ENCODE assay signal across 8 cellular contexts in the genomic region with DNA sequence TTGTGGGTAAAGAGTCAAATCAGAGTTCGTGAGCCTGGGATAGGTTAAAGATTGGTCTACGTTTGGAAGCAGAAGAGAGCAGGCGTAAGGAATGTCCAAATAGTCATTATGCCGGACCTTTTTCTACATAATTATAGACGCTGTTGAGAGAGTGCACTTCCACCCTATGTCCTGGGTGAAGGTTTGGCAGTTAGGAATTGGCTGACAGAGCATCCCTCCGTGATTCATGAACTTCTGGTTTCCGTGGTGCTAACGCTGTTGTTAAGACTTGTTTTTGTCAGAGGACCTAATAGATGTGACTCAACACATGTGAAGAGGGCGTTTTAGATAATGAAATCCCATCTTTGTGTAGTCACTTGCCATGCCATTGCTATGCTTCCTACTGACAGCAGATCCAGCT. TPM values are rescaled to one million over a fixed set of nuclear protein-coding genes. Genes with fewer than 3 reads are reported as not detected.
A peak's percentile ranks its signal among the peaks of the same experiment; 100 is the strongest.
DNase-seq lines count a peak whose midpoint lies in the region; ATAC-seq, FAIRE-seq and TF ChIP-seq lines count a peak whose summit lies in the region.

No MANE protein-coding gene starts in this region.

- peak overlapping the region; percentile 96 for H3K9ac ChIP-seq in adipocyte (ENCODE audit: low read length)

- peak; percentile 64 for ATAC-seq in stimulated activated naive CD8-positive, alpha-beta T cell treated with anti-CD3 and anti-CD28 coated beads, Interleukin-15, Interleukin-2, amounts not matched to agents 100 U/mL and 50 U/mL, for 24 hours
- no peak for ATAC-seq in HG03442 (IDR thresholded peaks at IDR 0.05; ENCODE audit: unreplicated experiment)

- DNase-seq in COLO829 (ENCODE audit: low spot score) (peak; percentile 8), M059J (ENCODE audit: low read depth) (peak; percentile 78), adipocyte (ENCODE audit: low read depth) (peak; percentile 32), kidney epithelial cell (ENCODE audit: low read depth) (peak; percentile 14), D721Med (ENCODE audit: insufficient read length, low spot score) (no peak), NCI-H345 (lab: John Stamatoyannopoulos, UW) (no peak)
- DNase-seq in stimulated activated naive CD8-positive, alpha-beta T cell treated with anti-CD3 and anti-CD28 coated beads, Interleukin-15, Interleukin-2, amounts not matched to agents 100 U/mL and 50 U/mL, for 24 hours: peak; percentile 15

- H3K27me3 ChIP-seq in adipocyte (replicated peaks; ENCODE audit: control insufficient read depth, insufficient read depth, low read length) (no peaks in the 10 kb centered on the region), kidney epithelial cell (ENCODE audit: control insufficient read depth, insufficient read depth, low read length) (no peaks in the 10 kb centered on the region)

- FAIRE-seq in D721Med (lab: Jason Lieb, UNC): no peak

- H3K4me3 ChIP-seq in adipocyte (ENCODE audit: low read length) (peak overlapping the region; percentile 100), kidney epithelial cell (ENCODE audit: low read depth, low read length) (peak overlapping the region; percentile 84)

- peaks cover 36% of the 10 kb centered on the region for H3K36me3 ChIP-seq in adipocyte (ENCODE audit: control insufficient read depth, insufficient read depth, low read length, severe bottlenecking)
- H3K36me3 ChIP-seq in kidney epithelial cell (ENCODE audit: control insufficient read depth, insufficient read depth, low read length): no peaks in the 10 kb centered on the region

- peaks cover 25% of the 10 kb centered on the region for H3K4me1 ChIP-seq in adipocyte (ENCODE audit: control insufficient read depth, insufficient read depth, low read length)

- H3K9me3 ChIP-seq in adipocyte (ENCODE audit: control insufficient read depth, low read length): no peaks in the 10 kb centered on the region

- TF ChIP-seq CTCF in kidney epithelial cell (IDR thresholded peaks at IDR 0.05; ENCODE audit: insufficient read depth, low read length, poor library complexity, severe bottlenecking) (no peak), D721Med (IDR thresholded peaks at IDR 0.05; ENCODE audit: insufficient read depth, missing control alignments) (no peak)

RNA-seq across cellular contexts. Expression of gene EAF1, which starts 1.1 kb away (rescaled TPM):
- 19.3 and 32.8 TPM in 2 replicates for total RNA-seq in M059J (2014; rRNA removed; shearing (Covaris generic))
- total RNA-seq in kidney epithelial cell: 33.1 and 35.8 TPM in 2 replicates

RNA-seq across cellular contexts. Expression of gene METTL6, which starts 1.2 kb away (rescaled TPM):
- total RNA-seq in M059J (2014; rRNA removed; shearing (Covaris generic)): 11.4 and 21.6 TPM in 2 replicates
- 26.1 and 31.6 TPM in 2 replicates for total RNA-seq in kidney epithelial cell

Comparison
In these comparisons a context has a peak if more than half of its experiments do, and no peak if none do; other contexts are left out.
1. DNase-seq: peak in COLO829 (single experiment), M059J (single experiment), adipocyte (single experiment), kidney epithelial cell (single experiment) and stimulated activated naive CD8-positive, alpha-beta T cell treated with anti-CD3 and anti-CD28 coated beads, Interleukin-15, Interleukin-2, amounts not matched to agents 100 U/mL and 50 U/mL, for 24 hours (single experiment); none in D721Med (single experiment) and NCI-H345 (single experiment).